Comparison of ENCODE assay signal across 14 cellular contexts in the genomic region with DNA sequence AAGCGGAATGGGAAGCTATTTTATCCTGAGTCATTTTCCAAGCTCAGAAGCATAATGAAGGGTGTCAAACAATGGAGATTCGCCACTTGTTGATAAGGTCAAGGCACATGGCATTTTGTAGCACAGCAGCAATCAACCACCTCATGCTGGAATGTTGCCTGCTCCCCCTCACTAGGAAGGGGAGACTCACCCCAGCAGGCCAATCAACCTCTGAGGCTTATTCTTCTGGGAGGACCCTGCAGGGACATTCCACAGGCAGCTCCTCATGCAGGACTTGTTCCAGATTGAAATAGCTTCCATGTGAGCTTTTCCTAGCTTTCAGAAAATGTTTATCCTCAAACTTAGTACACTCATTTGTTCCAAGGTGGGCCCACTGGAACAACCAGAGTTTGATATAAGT.
DNase-seq lines count a peak whose midpoint lies in the region; ATAC-seq, FAIRE-seq and TF ChIP-seq lines count a peak whose summit lies in the region.
"Had no signal": no experiment of that assay in that cellular context is flagged by ENCODE, and none has a peak within 500 bp of the region (broad histone marks: within the 10 kb centered on the region; RNA-seq: fewer than 3 reads in every experiment).

No MANE protein-coding gene starts in this region.

- no peaks in the 10 kb centered on the region for H3K36me3 ChIP-seq in K562 (ENCODE audit: control insufficient read depth, insufficient read depth, low read length)
- no peaks in the 10 kb centered on the region for H3K36me3 ChIP-seq in ascending aorta
- H3K36me3 ChIP-seq: left lung, suprapubic skin had no signal

- H3K4me1 ChIP-seq in K562 (replicated peaks in 1 of 2; ENCODE audit: control insufficient read depth in 2 of 2, insufficient read depth in 2 of 2, low read length in 2 of 2), result peaks cover 0 to 5% of the 10 kb centered on the region in 2 experiments; a peak in 3 of 5 replicates
- no peaks in the 10 kb centered on the region for H3K4me1 ChIP-seq in ascending aorta
- H3K4me1 ChIP-seq: A549, left lung, suprapubic skin had no signal

- TF ChIP-seq EP300 in K562 (IDR thresholded peaks at IDR 0.05; ENCODE audit: low read length), result no peak

- intact Hi-C loops in K562 (cut with micrococcal nuclease), result no loop called here
- intact Hi-C loops in ascending aorta (cut with DNase I), result no loop called here

- no peak overlapping the region for H3K9ac ChIP-seq in K562 (ENCODE audit: insufficient read depth in 1 of 2, low read depth in 2 of 2, low read length in 2 of 2)

- in situ Hi-C loops in K562 (cut with MboI), result no loop called here

- no peaks in the 10 kb centered on the region for H3K27me3 ChIP-seq in AG04450 (ENCODE audit: control insufficient read depth, insufficient read depth, low read length)
- no peaks in the 10 kb centered on the region for H3K27me3 ChIP-seq in K562 (ENCODE audit: control insufficient read depth in 2 of 2, insufficient read depth in 2 of 2, low read length in 2 of 2)
- H3K27me3 ChIP-seq in ascending aorta, result no peaks in the 10 kb centered on the region
- H3K27me3 ChIP-seq: suprapubic skin had no signal

- peak; percentile 18 for DNase-seq in AG04450 (ENCODE audit: low read depth, low spot score)
- no peak for DNase-seq in H54 (ENCODE audit: insufficient read length, low spot score)
- DNase-seq in K562 (ENCODE audit: extremely low read depth in 1 of 4, low spot score in 3 of 4), result no peak
- peak; percentile 63 for DNase-seq in islet precursor cell
- DNase-seq in ascending aorta (ENCODE audit: low spot score in 2 of 2), result no peak
- no peak for DNase-seq in NCI-H748 (lab: John Stamatoyannopoulos, UW; ENCODE audit: unreplicated experiment)
- DNase-seq in activated T-cell treated with anti-CD3 and anti-CD28 coated beads, Interleukin-2, amount 50 U/mL, for 1 hour, result no peak
- DNase-seq in NCI-H2196 (lab: John Stamatoyannopoulos, UW; ENCODE audit: unreplicated experiment), result no peak
- DNase-seq: activated CD4-positive, alpha-beta T cell treated with anti-CD3 and anti-CD28 coated beads for 48 hours; left lung; natural killer cell; NCI-H2171 treated with DMSO at 0.1 percent for 48 hours had no signal

- no peak overlapping the region for H3K4me2 ChIP-seq in K562 (ENCODE audit: insufficient read depth, low read length)
- H3K4me2 ChIP-seq: A549 had no signal

- CTCF ChIA-PET in AG04450 (lab: Charles Lee), result no interaction called here
- CTCF ChIA-PET in K562 (lab: Yijun Ruan, JAX; ENCODE audit: low intra/inter-chr PET ratio), result no interaction called here

- peak overlapping the region; percentile 35; the same call in 1 of the 2 replicates for H2AFZ ChIP-seq in K562 (ENCODE audit: low read depth, low read length)

- POLR2A ChIA-PET in AG04450 (lab: Yijun Ruan, JAX), result no interaction called here
- POLR2A ChIA-PET in K562 (lab: Yijun Ruan, JAX), result no interaction called here

- WGBS in K562 (ENCODE audit: insufficient coverage, low coverage, missing lambda C conversion rate), result 52% methylated on average over 2 of the region's 2 CpGs

- no peak for TF ChIP-seq RAD21 in K562 (CRISPR knock-in tag; conservative IDR thresholded peaks at IDR 0.05 in 1 of 2, IDR thresholded peaks at IDR 0.05 in 1 of 2)

- BruUV-seq in K562 (replicated peaks; lab: Mats Ljungman, UMichigan), result no TSS peak

- no peak for TF ChIP-seq POLR2A in H54 (IDR thresholded peaks at IDR 0.05; ENCODE audit: low read depth, low read length)
- TF ChIP-seq POLR2A in K562 (conservative IDR thresholded peaks at IDR 0.05), result no peak

- H4K20me1 ChIP-seq in K562 (replicated peaks; ENCODE audit: control insufficient read depth, insufficient read depth, low read length), result no peaks in the 10 kb centered on the region

- no peak overlapping the region for H3K4me3 ChIP-seq in AG04450 (ENCODE audit: low read depth, low read length)
- H3K4me3 ChIP-seq in K562, result no peak overlapping the region
- H3K4me3 ChIP-seq in ascending aorta, result no peak overlapping the region
- H3K4me3 ChIP-seq: A549, left lung, suprapubic skin had no signal

- H3K9me1 ChIP-seq in K562 (ENCODE audit: control insufficient read depth, insufficient read depth, low read length), result no peaks in the 10 kb centered on the region

- H3K79me2 ChIP-seq in K562 (ENCODE audit: control insufficient read depth, insufficient read depth, low read length), result no peaks in the 10 kb centered on the region

- FAIRE-seq in H54 (lab: Jason Lieb, UNC) (peak; percentile 27), K562 (lab: Jason Lieb, UNC) (no peak)
- FAIRE-seq: A549 had no signal

- no peak for TF ChIP-seq CTCF in AG04450 (IDR thresholded peaks at IDR 0.05; ENCODE audit: low read depth, low read length)
- no peak for TF ChIP-seq CTCF in K562 (IDR thresholded peaks at IDR 0.05 in 2 of 3, conservative IDR thresholded peaks at IDR 0.05 in 1 of 3; ENCODE audit: insufficient read depth in 2 of 3, low read depth in 1 of 3, low read length in 3 of 3)
- no peak for TF ChIP-seq CTCF in ascending aorta (IDR thresholded peaks at IDR 0.05)

- H3K27ac ChIP-seq in AG04450 (ENCODE audit: low read depth, low read length), result no peak overlapping the region
- no peak overlapping the region for H3K27ac ChIP-seq in K562 (ENCODE audit: extremely low read depth, low read depth, low read length)
- H3K27ac ChIP-seq in ascending aorta, result no peak overlapping the region
- H3K27ac ChIP-seq: A549, left lung, suprapubic skin had no signal

- ATAC-seq in K562, result no peak
- ATAC-seq: A549, left lung, natural killer cell had no signal

- H3K9me3 ChIP-seq in AG04450 (ENCODE audit: control insufficient read depth, insufficient read depth, low read length) (no peaks in the 10 kb centered on the region), K562 (replicated peaks; ENCODE audit: control insufficient read depth, insufficient read depth, low read depth, low read length) (no peaks in the 10 kb centered on the region), ascending aorta (no peaks in the 10 kb centered on the region)
- H3K9me3 ChIP-seq: A549, left lung, suprapubic skin had no signal

TF ChIP-seq in K562, 482 proteins besides CTCF, POLR2A, EP300 and RAD21:
- TF ChIP-seq KHSRP (IDR thresholded peaks at IDR 0.05), result no peak
- TF ChIP-seq NELFE (IDR thresholded peaks at IDR 0.05; ENCODE audit: insufficient read depth, insufficient read length), result no peak
- peak; percentile 13; the same call in 1 of the 2 replicates for TF ChIP-seq L3MBTL2 (IDR thresholded peaks at IDR 0.05)
- TF ChIP-seq NR2C2 (CRISPR knock-in tag; IDR thresholded peaks at IDR 0.05), result no peak
- TF ChIP-seq NR2C2 (tag; IDR thresholded peaks at IDR 0.05), result no peak

Comparison
In these comparisons a context has a peak if more than half of its experiments do, and no peak if none do; other contexts are left out.
1. DNase-seq: peak in AG04450 (single experiment) and islet precursor cell (single experiment); none in H54 (single experiment), K562 (0 of 4), ascending aorta (0 of 2), NCI-H748 (single experiment), activated T-cell treated with anti-CD3 and anti-CD28 coated beads, Interleukin-2, amount 50 U/mL, for 1 hour (single experiment) and NCI-H2196 (single experiment).